In genomic region chr2:226408131-226408530, GRCh38 we compare ENCODE assay signal across 18 cellular contexts.
"Had no signal": no experiment of that assay in that cellular context is flagged by ENCODE, and none has a peak within 500 bp of the region (broad histone marks: within the 10 kb centered on the region; RNA-seq: fewer than 3 reads in every experiment).

No MANE protein-coding gene starts in this region.

- H3K27ac ChIP-seq: esophagus squamous epithelium, foreskin keratinocyte, lower lobe of right lung, ovary, stomach, thoracic aorta, transverse colon had no signal

- H3K36me3 Mint-ChIP-seq: naive thymus-derived CD4-positive, alpha-beta T cell had no signal

- H3K9me3 ChIP-seq: esophagus squamous epithelium, lower lobe of right lung, ovary, stomach, thoracic aorta, transverse colon had no signal

- H3K27me3 ChIP-seq: esophagus squamous epithelium, foreskin keratinocyte, ovary, stomach, transverse colon had no signal

- ATAC-seq: effector memory CD8-positive, alpha-beta T cell; foreskin keratinocyte; left lobe of liver; lower lobe of right lung; naive thymus-derived CD4-positive, alpha-beta T cell; right cardiac atrium had no signal

- H3K4me1 ChIP-seq: lower lobe of right lung had no signal

- H3K36me3 ChIP-seq: esophagus squamous epithelium, lower lobe of right lung, ovary, stomach, thoracic aorta, transverse colon had no signal

- H3K9me3 Mint-ChIP-seq: dendritic cell treated with granulocyte-macrophage colony-stimulating factor and Interleukin-4, amounts not matched to agents 40 ng/mL and 50 ng/mL, for 4 days; effector memory CD8-positive, alpha-beta T cell had no signal

- DNase-seq: cerebellar nuclear complex; effector memory CD8-positive, alpha-beta T cell; esophagus squamous epithelium; foreskin keratinocyte; lower lobe of right lung; naive thymus-derived CD4-positive, alpha-beta T cell; nucleus accumbens; ovary; right cardiac atrium; small intestine; stimulated activated CD4-positive, alpha-beta T cell treated with anti-CD3 and anti-CD28 coated beads, Interleukin-12 subunit alpha, Interleukin-12 subunit beta, amount 100 ng/mL, for 4 hours; stimulated activated naive CD4-positive, alpha-beta T cell; stomach; substantia nigra; transverse colon had no signal

- H3K4me3 Mint-ChIP-seq: dendritic cell treated with granulocyte-macrophage colony-stimulating factor and Interleukin-4, amounts not matched to agents 40 ng/mL and 50 ng/mL, for 4 days; effector memory CD8-positive, alpha-beta T cell; naive thymus-derived CD4-positive, alpha-beta T cell had no signal

- H3K27ac Mint-ChIP-seq: dendritic cell treated with granulocyte-macrophage colony-stimulating factor and Interleukin-4, amounts not matched to agents 40 ng/mL and 50 ng/mL, for 4 days; effector memory CD8-positive, alpha-beta T cell; naive thymus-derived CD4-positive, alpha-beta T cell had no signal

- H3K4me3 ChIP-seq: esophagus squamous epithelium, lower lobe of right lung, ovary, stomach, thoracic aorta, transverse colon had no signal
